10 cellular contexts compared by ENCODE assay signal in genomic region chr15:29747837-29748417, GRCh38.
A peak's percentile ranks its signal among the peaks of the same experiment; 100 is the strongest.
DNase-seq lines count a peak whose midpoint lies in the region; TF ChIP-seq lines count a peak whose summit lies in the region.
"Had no signal": no experiment of that assay in that cellular context is flagged by ENCODE, and none has a peak within 500 bp of the region (broad histone marks: within the 10 kb centered on the region; RNA-seq: fewer than 3 reads in every experiment).

No MANE protein-coding gene starts in this region.

- H3K79me2 ChIP-seq in mammary epithelial cell (ENCODE audit: insufficient read depth, low read length): peaks cover 14% of the 10 kb centered on the region

- no peaks in the 10 kb centered on the region for H4K20me1 ChIP-seq in mammary epithelial cell (ENCODE audit: insufficient read depth, low read length)

- H2AFZ ChIP-seq in mammary epithelial cell (ENCODE audit: low read depth, low read length): no peak overlapping the region

- WGBS in mammary epithelial cell (ENCODE audit: low coverage, missing lambda C conversion rate): 63% methylated on average over 3 of the region's 3 CpGs

- in situ Hi-C loops in mammary epithelial cell (cut with MboI; ENCODE audit: low sequenced_read_pairs in 2 of 2): no loop called here

- H3K4me3 ChIP-seq in mammary epithelial cell (replicated peaks in 1 of 3; ENCODE audit: insufficient read depth in 1 of 3, low read depth in 2 of 3, low read length in 3 of 3): no peak overlapping the region

- no peaks in the 10 kb centered on the region for H3K4me1 ChIP-seq in mammary epithelial cell (ENCODE audit: insufficient read depth, low read length)

- H3K27me3 ChIP-seq in mammary epithelial cell (ENCODE audit: insufficient read depth, low read length): no peaks in the 10 kb centered on the region

- dilution Hi-C loops in mammary epithelial cell (cut with HindIII; ENCODE audit: low sequenced_read_pairs): no loop called here

- CTCF ChIA-PET in mammary epithelial cell (lab: Charles Lee; ENCODE audit: low non-redundant PET): interaction anchor here (0.5 to 1.0 kb wide), 4 partner anchors 281 to 327 kb away, joined by 3 to 15 read pairs (median 4); no protein-coding TSS in a partner anchor

- no peak overlapping the region for H3K9ac ChIP-seq in mammary epithelial cell (ENCODE audit: insufficient read depth, low read length)

- DNase-seq in LHCN-M2 (ENCODE audit: low read depth) (peak; percentile 29), mammary epithelial cell (no peak), myocyte (ENCODE audit: low read depth) (peak; percentile 43), mucosa of gallbladder (ENCODE audit: low spot score) (no peak), cortex of kidney (lab: John Stamatoyannopoulos, UW) (no peak), UCSD-AML1 (lab: John Stamatoyannopoulos, UW; ENCODE audit: unreplicated experiment) (no peak), activated T-cell treated with anti-CD3 and anti-CD28 coated beads for 4 hours (no peak)
- DNase-seq: activated CD4-positive, alpha-beta T cell treated with anti-CD3 and anti-CD28 coated beads for 48 hours; NCI-H187 had no signal

- intact Hi-C loops in mammary epithelial cell (cut with micrococcal nuclease): loop anchor here (2.0 kb wide), 2 partner anchors 65 to 285 kb away; no protein-coding TSS in a partner anchor

- H3K27ac ChIP-seq in C4-2B: peak overlapping the region; percentile 45; the same call in 1 of the 2 replicates
- H3K27ac ChIP-seq in mammary epithelial cell (ENCODE audit: insufficient read depth, low read depth, low read length): no peak overlapping the region

- H3K36me3 ChIP-seq in mammary epithelial cell (ENCODE audit: insufficient read depth, low read length): no peaks in the 10 kb centered on the region

- H3K9me3 ChIP-seq in mammary epithelial cell (replicated peaks; ENCODE audit: insufficient read depth, low read length): no peaks in the 10 kb centered on the region

- TF ChIP-seq CTCF in C4-2B (conservative IDR thresholded peaks at IDR 0.05) (peak; percentile 74), mammary epithelial cell (conservative IDR thresholded peaks at IDR 0.05 in 1 of 2, IDR thresholded peaks at IDR 0.05 in 1 of 2; ENCODE audit: extremely low read depth in 1 of 2, insufficient read depth in 1 of 2, low read depth in 1 of 2, low read length in 2 of 2) (peak; percentile 37 to 42)

- no TSS peak for BruUV-seq in mammary epithelial cell (replicated peaks; lab: Mats Ljungman, UMichigan)

- H3K4me2 ChIP-seq in mammary epithelial cell (ENCODE audit: insufficient read depth, low read depth, low read length): no peak overlapping the region

Comparison
In these comparisons a context has a peak if more than half of its experiments do, and no peak if none do; other contexts are left out.
1. DNase-seq: peak in LHCN-M2 (single experiment) and myocyte (single experiment); none in mammary epithelial cell (single experiment), mucosa of gallbladder (single experiment), cortex of kidney (single experiment), UCSD-AML1 (single experiment) and activated T-cell treated with anti-CD3 and anti-CD28 coated beads for 4 hours (single experiment).